10 cellular contexts compared by ENCODE assay signal in the genomic region with DNA sequence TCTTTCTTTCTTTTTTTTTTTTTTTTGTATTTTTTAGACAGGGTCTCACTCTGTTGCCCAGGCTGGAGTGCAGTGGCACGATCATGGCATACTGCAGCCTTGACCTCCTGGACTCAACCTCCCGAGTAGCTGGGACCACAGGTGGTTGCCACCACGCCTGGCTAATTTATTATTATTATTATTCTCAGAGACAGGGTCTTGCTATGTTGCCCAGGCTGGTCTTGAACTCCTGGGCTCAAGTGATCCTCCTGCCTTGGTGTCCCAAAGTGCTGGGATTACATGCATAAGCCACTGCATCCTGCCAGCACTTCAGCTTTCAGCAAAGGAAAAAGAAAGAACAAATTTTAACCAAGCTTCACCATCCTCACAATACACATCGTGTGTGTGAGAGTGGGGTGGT.
"Had no signal": no experiment of that assay in that cellular context is flagged by ENCODE, and none has a peak within 500 bp of the region (broad histone marks: within the 10 kb centered on the region; RNA-seq: fewer than 3 reads in every experiment).

No MANE protein-coding gene starts in this region.

- ATAC-seq: HCT116 had no signal

- H3K27ac ChIP-seq: GM23248, HL-60, KMS-11 had no signal

- H3K9ac ChIP-seq: GM23248, KMS-11 had no signal

- H3K36me3 ChIP-seq: HAP-1 had no signal

- H3K4me2 ChIP-seq: KMS-11 had no signal

- H3K9me3 ChIP-seq: HAP-1 had no signal

- DNase-seq: GM23248, GOT3, H7, IMR-90, Karpas-422, KBM-7 had no signal

- H3K4me3 ChIP-seq: GM23248, HAP-1 had no signal

- H2AFZ ChIP-seq: GM23248 had no signal
